8 cellular contexts compared by ENCODE assay signal in the genomic region with DNA sequence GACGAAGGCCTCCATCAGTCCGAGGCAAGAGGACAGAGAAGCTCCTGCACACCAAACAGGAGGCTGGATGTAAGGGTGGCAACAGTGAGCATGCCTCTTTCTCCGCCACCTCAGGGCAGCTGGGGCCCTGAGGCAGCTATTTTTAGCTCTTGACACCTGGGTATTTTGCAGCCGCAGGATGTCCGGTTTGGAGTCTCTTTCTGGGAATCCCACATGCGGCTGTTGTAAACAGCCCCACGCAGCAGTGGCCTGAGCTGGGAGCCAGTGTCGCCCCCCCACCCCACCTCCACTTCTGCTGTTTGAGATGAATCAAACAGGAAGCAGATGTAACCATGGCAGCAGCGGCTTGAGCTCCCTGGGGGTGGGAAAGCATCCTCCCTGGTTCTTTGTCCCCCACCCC. TPM values are rescaled to one million over a fixed set of nuclear protein-coding genes. Genes with fewer than 3 reads are reported as not detected.
DNase-seq lines count a peak whose midpoint lies in the region; ATAC-seq and TF ChIP-seq lines count a peak whose summit lies in the region.

No MANE protein-coding gene starts in this region.

- no peak overlapping the region for H3K27ac ChIP-seq in neural progenitor cell
- peak overlapping the region; percentile 89 for H3K27ac ChIP-seq in thymus (ENCODE audit: low read depth)

- H2AFZ ChIP-seq in neural progenitor cell (replicated peaks): no peak overlapping the region

- H3K27ac Mint-ChIP-seq in neural progenitor cell (peak overlapping the region; percentile 98), progenitor cell of endocrine pancreas (no peak overlapping the region)

- H3K36me3 ChIP-seq in neural progenitor cell: no peaks in the 10 kb centered on the region
- peaks cover 41% of the 10 kb centered on the region for H3K36me3 ChIP-seq in thymus (ENCODE audit: control insufficient read depth, insufficient read depth)

- peak overlapping the region; percentile 40 for H3K4me2 ChIP-seq in neural progenitor cell

- in situ Hi-C loops in GM13976 (cut with MboI; ENCODE audit: low sequenced_read_pairs, unreplicated experiment): no loop called here

- H3K4me3 ChIP-seq in choroid plexus epithelial cell (ENCODE audit: low read depth, low read length) (no peak overlapping the region), neural progenitor cell (no peak overlapping the region), thymus (ENCODE audit: low read length) (peak overlapping the region; percentile 34)

- TF ChIP-seq CTCF in GM13976 (IDR thresholded peaks at IDR 0.05; ENCODE audit: borderline replicate concordance, control extremely low read depth, extremely low read depth, insufficient read depth, missing control alignments): no peak
- no peak for TF ChIP-seq CTCF in choroid plexus epithelial cell (conservative IDR thresholded peaks at IDR 0.05; ENCODE audit: low read depth, low read length)
- no peak for TF ChIP-seq CTCF in neural progenitor cell (IDR thresholded peaks at IDR 0.05)
- no peak for TF ChIP-seq CTCF in progenitor cell of endocrine pancreas (IDR thresholded peaks at IDR 0.05; ENCODE audit: unreplicated experiment)

- H3K9me3 ChIP-seq in neural progenitor cell (ENCODE audit: low read depth) (no peaks in the 10 kb centered on the region), thymus (ENCODE audit: control insufficient read depth) (no peaks in the 10 kb centered on the region)

- ATAC-seq in HG03159 (IDR thresholded peaks at IDR 0.05; ENCODE audit: unreplicated experiment): peak; percentile 39

- H3K27me3 Mint-ChIP-seq in neural progenitor cell (ENCODE audit: insufficient read depth, low read depth): peaks cover 2% of the 10 kb centered on the region
- H3K27me3 Mint-ChIP-seq in progenitor cell of endocrine pancreas: no peaks in the 10 kb centered on the region

- H3K4me1 ChIP-seq in neural progenitor cell: peaks cover 34% of the 10 kb centered on the region
- peaks cover 84% of the 10 kb centered on the region for H3K4me1 ChIP-seq in thymus (ENCODE audit: control insufficient read depth, insufficient read depth, low read length)

- H3K4me3 Mint-ChIP-seq in neural progenitor cell (no peak overlapping the region), progenitor cell of endocrine pancreas (ENCODE audit: low read depth) (no peak overlapping the region)

- H3K9me3 Mint-ChIP-seq in neural progenitor cell: no peaks in the 10 kb centered on the region
- H3K9me3 Mint-ChIP-seq in progenitor cell of endocrine pancreas (ENCODE audit: low read depth): no peaks in the 10 kb centered on the region

- peaks cover 19% of the 10 kb centered on the region for H3F3A ChIP-seq in neural progenitor cell (ENCODE audit: low read depth)

- peaks cover 13% of the 10 kb centered on the region for H4K20me1 ChIP-seq in neural progenitor cell (ENCODE audit: low read depth)

- H3K36me3 Mint-ChIP-seq in neural progenitor cell: no peaks in the 10 kb centered on the region
- H3K36me3 Mint-ChIP-seq in progenitor cell of endocrine pancreas (ENCODE audit: insufficient read depth): no peaks in the 10 kb centered on the region

- DNase-seq in GM13976 (ENCODE audit: low spot score): peak; percentile 76
- DNase-seq in activated CD4-positive, CD25-positive, alpha-beta regulatory T cell treated with anti-CD3 and anti-CD28 coated beads, Interleukin-2, amount 50 U/mL, for 16 hours (ENCODE audit: low read depth, low spot score): peak; percentile 62
- DNase-seq in choroid plexus epithelial cell (ENCODE audit: low read depth): peak; percentile 71
- DNase-seq in neural progenitor cell (ENCODE audit: low spot score): no peak
- DNase-seq in progenitor cell of endocrine pancreas (ENCODE audit: low spot score, unreplicated experiment): no peak
- no peak for DNase-seq in COLO829 (ENCODE audit: low spot score)

- H3K9ac ChIP-seq in neural progenitor cell: peak overlapping the region; percentile 14

- peaks cover 73% of the 10 kb centered on the region for H3K79me2 ChIP-seq in neural progenitor cell (ENCODE audit: low read depth)

- no peaks in the 10 kb centered on the region for H3K27me3 ChIP-seq in neural progenitor cell
- no peaks in the 10 kb centered on the region for H3K27me3 ChIP-seq in thymus (ENCODE audit: control insufficient read depth, insufficient read depth)

- 1% methylated on average over 9 of the region's 9 CpGs for WGBS in thymus

- peaks cover 75% of the 10 kb centered on the region for H3K4me1 Mint-ChIP-seq in neural progenitor cell
- peaks cover 23% of the 10 kb centered on the region for H3K4me1 Mint-ChIP-seq in progenitor cell of endocrine pancreas (ENCODE audit: low read depth)

RNA-seq across cellular contexts. Expression of a gene that starts 11.7 kb away (rescaled TPM):
- total RNA-seq in neural progenitor cell (ENCODE audit: low replicate concordance) (7.2 and 14.2 TPM in 2 replicates), progenitor cell of endocrine pancreas (80.0 and 81.0 TPM in 2 replicates)
- polyA plus RNA-seq in thymus: 130 TPM

RNA-seq across cellular contexts. Expression of a gene that starts 35.0 kb away (rescaled TPM):
- total RNA-seq in neural progenitor cell (ENCODE audit: low replicate concordance) (8.3 and 16.7 TPM in 2 replicates), progenitor cell of endocrine pancreas (15.1 and 16.2 TPM in 2 replicates)
- 9.3 TPM for polyA plus RNA-seq in thymus

RNA-seq across cellular contexts. Expression of a gene that starts 49.4 kb away (rescaled TPM):
- total RNA-seq in neural progenitor cell (ENCODE audit: low replicate concordance): 0.58 and 1.2 TPM in 2 replicates
- polyA plus RNA-seq in thymus: 20.9 TPM
- 1.2 and 1.7 TPM in 2 replicates for total RNA-seq in progenitor cell of endocrine pancreas

Comparison
In these comparisons a context has a peak if more than half of its experiments do, and no peak if none do; other contexts are left out.
1. DNase-seq: peak in GM13976 (single experiment), activated CD4-positive, CD25-positive, alpha-beta regulatory T cell treated with anti-CD3 and anti-CD28 coated beads, Interleukin-2, amount 50 U/mL, for 16 hours (single experiment) and choroid plexus epithelial cell (single experiment); none in neural progenitor cell (single experiment), progenitor cell of endocrine pancreas (single experiment) and COLO829 (single experiment).